ENCODE assay signal across 1 cellular context in the genomic region with DNA sequence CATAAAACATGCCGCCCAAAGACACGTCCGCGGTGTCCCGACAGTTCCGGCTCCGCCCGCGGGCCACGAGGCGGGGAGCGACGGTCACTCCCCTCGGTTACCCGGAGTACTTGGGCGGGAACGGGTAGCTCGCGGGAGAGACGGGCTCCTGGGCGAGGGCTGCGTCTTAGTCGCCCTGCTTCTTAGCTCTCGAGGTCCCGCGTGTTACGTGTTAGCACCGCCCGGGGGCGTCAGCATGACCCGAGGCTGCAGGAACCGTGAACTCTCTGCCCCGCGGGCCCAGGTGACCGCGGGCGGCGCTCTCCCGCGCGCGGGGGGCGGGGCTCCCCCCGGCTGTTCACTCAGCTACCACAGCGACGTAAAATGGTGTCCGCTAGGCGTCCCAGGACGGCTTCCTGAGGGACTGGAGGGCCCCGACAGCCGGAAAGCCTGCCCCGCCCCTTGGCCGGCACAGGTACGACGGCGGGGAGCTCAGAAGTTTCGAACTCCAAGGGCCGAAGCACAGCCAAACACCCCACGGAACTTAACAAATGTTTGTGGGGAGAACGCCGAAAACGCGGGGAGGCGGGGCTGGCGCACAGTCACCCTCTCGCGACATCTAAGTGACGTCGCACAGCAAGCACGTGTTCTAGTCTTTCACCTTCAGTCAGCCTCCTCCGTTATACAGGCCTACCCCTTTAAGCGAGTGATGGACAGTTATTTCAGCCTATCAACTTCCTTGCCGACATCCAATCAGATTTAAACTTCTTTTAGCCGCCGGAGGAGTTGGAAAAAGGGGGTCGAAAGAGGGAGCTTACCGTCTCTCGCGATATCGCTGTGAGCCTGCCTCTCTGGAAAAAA.
TF ChIP-seq lines count a peak whose summit lies in the region.

No MANE protein-coding gene starts in this region.

TF ChIP-seq in K562, 482 proteins besides CTCF, POLR2A, EP300 and RAD21 (continued from another document):
- TF ChIP-seq, protein P1, sequence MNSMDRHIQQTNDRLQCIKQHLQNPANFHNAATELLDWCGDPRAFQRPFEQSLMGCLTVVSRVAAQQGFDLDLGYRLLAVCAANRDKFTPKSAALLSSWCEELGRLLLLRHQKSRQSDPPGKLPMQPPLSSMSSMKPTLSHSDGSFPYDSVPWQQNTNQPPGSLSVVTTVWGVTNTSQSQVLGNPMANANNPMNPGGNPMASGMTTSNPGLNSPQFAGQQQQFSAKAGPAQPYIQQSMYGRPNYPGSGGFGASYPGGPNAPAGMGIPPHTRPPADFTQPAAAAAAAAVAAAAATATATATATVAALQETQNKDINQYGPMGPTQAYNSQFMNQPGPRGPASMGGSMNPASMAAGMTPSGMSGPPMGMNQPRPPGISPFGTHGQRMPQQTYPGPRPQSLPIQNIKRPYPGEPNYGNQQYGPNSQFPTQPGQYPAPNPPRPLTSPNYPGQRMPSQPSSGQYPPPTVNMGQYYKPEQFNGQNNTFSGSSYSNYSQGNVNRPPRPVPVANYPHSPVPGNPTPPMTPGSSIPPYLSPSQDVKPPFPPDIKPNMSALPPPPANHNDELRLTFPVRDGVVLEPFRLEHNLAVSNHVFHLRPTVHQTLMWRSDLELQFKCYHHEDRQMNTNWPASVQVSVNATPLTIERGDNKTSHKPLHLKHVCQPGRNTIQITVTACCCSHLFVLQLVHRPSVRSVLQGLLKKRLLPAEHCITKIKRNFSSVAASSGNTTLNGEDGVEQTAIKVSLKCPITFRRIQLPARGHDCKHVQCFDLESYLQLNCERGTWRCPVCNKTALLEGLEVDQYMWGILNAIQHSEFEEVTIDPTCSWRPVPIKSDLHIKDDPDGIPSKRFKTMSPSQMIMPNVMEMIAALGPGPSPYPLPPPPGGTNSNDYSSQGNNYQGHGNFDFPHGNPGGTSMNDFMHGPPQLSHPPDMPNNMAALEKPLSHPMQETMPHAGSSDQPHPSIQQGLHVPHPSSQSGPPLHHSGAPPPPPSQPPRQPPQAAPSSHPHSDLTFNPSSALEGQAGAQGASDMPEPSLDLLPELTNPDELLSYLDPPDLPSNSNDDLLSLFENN (IDR thresholded peaks at IDR 0.05; ENCODE audit: low read depth in 2 of 2, low read length in 2 of 2) = peak in 1 of 2 experiments; percentile 85; a peak in 2 of 4 replicates
- peak; percentile 42; the same call in 1 of the 2 replicates for TF ChIP-seq PHF21A (IDR thresholded peaks at IDR 0.05; ENCODE audit: borderline replicate concordance, low read depth)
